In the genomic region with DNA sequence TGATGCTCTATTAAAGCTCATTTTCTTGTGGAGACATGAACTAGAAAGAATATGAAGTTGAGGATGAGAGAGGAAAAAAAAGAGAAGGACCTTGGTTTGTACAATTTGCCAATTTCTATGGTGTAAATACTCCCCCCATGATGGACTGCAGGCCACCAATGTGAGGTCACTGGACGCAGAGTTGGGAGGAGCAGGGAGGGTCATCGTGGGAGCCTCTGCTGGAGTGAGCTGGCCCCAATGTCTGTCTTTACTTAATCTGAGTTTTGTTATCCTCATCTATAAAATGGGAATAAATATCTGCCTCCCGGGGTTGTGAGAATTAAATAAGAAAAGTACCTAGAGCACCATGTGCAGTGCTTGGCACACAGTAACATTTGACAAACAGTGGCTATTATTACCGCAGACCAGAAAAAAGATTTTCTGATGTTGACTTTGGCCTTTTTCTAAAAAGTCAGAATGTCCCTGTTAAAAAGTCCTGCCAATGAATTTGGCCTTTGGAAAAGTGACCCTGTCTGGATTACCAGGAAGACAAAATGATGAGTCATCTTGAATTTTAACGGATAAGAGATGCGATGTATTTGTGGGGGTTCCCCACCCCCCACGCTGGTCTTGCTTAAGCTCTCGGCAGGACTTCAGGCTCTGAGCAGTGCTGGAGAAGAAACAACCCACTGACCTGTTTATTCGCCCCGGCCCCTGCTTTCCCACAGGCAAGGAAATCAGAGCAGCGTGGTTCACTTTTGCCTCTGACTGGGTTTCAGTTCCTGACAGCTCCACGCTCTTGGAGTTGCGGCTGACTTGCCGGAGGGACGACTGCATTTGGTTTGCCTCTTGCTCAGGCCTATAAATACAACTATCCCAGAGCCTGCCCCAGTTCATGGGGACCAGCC, we compare ENCODE assay signal across 12 cellular contexts. TPM values are rescaled to one million over a fixed set of nuclear protein-coding genes. Genes with fewer than 3 reads are reported as not detected.
A peak's percentile ranks its signal among the peaks of the same experiment; 100 is the strongest.
DNase-seq lines count a peak whose midpoint lies in the region; FAIRE-seq and TF ChIP-seq lines count a peak whose summit lies in the region.
"Had no signal": no experiment of that assay in that cellular context is flagged by ENCODE, and none has a peak within 500 bp of the region (broad histone marks: within the 10 kb centered on the region; RNA-seq: fewer than 3 reads in every experiment).

No MANE protein-coding gene starts in this region.

- peak overlapping the region; percentile 56 for H3K4me2 ChIP-seq in osteoblast (ENCODE audit: insufficient read depth, low read length)

- no peaks in the 10 kb centered on the region for H4K20me1 ChIP-seq in osteoblast (ENCODE audit: insufficient read depth, low read length)

- H3K4me1 ChIP-seq in SJSA1 (replicated peaks) (peaks cover 63% of the 10 kb centered on the region), osteoblast (ENCODE audit: insufficient read depth, low read length) (peaks cover 37% of the 10 kb centered on the region), small intestine (ENCODE audit: control insufficient read depth in 2 of 2, insufficient read depth in 1 of 2, low read depth in 1 of 2, low read length in 1 of 2) (no peaks in the 10 kb centered on the region)

- H3K27ac ChIP-seq in SJSA1 (peak overlapping the region; percentile 78), osteoblast (ENCODE audit: low read depth, low read length) (peak overlapping the region; percentile 70), small intestine (ENCODE audit: low read depth in 1 of 2, low read length in 1 of 2) (peak overlapping the region in 1 of 2 donors; percentile 71)

- H3K27me3 ChIP-seq in SJSA1 (replicated peaks) (no peaks in the 10 kb centered on the region), osteoblast (ENCODE audit: insufficient read depth, low read length) (no peaks in the 10 kb centered on the region), small intestine (ENCODE audit: control insufficient read depth in 2 of 2, insufficient read depth in 2 of 2, low read length in 2 of 2) (no peaks in the 10 kb centered on the region)

- FAIRE-seq in small intestine (lab: Jason Lieb, UNC) = no peak
- FAIRE-seq: D721Med had no signal

- H3K9me3 ChIP-seq in SJSA1 (replicated peaks) (no peaks in the 10 kb centered on the region), osteoblast (ENCODE audit: low read depth, low read length) (no peaks in the 10 kb centered on the region), small intestine (ENCODE audit: control insufficient read depth, low read depth) (no peaks in the 10 kb centered on the region)

- H3K79me2 ChIP-seq in osteoblast (ENCODE audit: insufficient read depth, low read length) = no peaks in the 10 kb centered on the region

- TF ChIP-seq CTCF in AG09309 (IDR thresholded peaks at IDR 0.05; ENCODE audit: control insufficient read depth, insufficient read depth, low read depth, low read length, missing control alignments) = no peak
- no peak for TF ChIP-seq CTCF in foreskin fibroblast (IDR thresholded peaks at IDR 0.05; ENCODE audit: low read depth, low read length)
- no peak for TF ChIP-seq CTCF in osteoblast (IDR thresholded peaks at IDR 0.05; ENCODE audit: extremely low read depth, low read depth, low read length)
- TF ChIP-seq CTCF in GM13976 (IDR thresholded peaks at IDR 0.05; ENCODE audit: borderline replicate concordance, control extremely low read depth, extremely low read depth, insufficient read depth, missing control alignments) = no peak

- DNase-seq in AG09309 (ENCODE audit: low read depth) (peak; percentile 74), SJSA1 (ENCODE audit: low read depth in 1 of 2, low spot score in 2 of 2) (peak; percentile 78 to 85), foreskin fibroblast (peak; percentile 82 to 89), osteoblast (ENCODE audit: insufficient read length, low spot score, missing footprints) (peak; percentile 96), small intestine (no peak), D341Med (ENCODE audit: low spot score) (no peak), GM13976 (ENCODE audit: low spot score) (no peak)
- DNase-seq in activated CD4-positive, alpha-beta T cell treated with anti-CD3 and anti-CD28 coated beads, Interleukin-2, amount 50 U/mL, for 1 hour = no peak
- DNase-seq: activated CD8-positive, alpha-beta T cell treated with anti-CD3 and anti-CD28 coated beads for 36 hours; NCI-H1694 treated with DMSO at 0.1 percent for 48 hours; stimulated activated naive CD4-positive, alpha-beta T cell had no signal

- H3K4me3 ChIP-seq in AG09309 (ENCODE audit: control insufficient read depth, low read depth, low read length) = no peak overlapping the region
- H3K4me3 ChIP-seq in SJSA1 = no peak overlapping the region
- H3K4me3 ChIP-seq in foreskin fibroblast (ENCODE audit: low read depth in 1 of 2, low read length in 2 of 2) = no peak overlapping the region
- peak overlapping the region; percentile 17 for H3K4me3 ChIP-seq in osteoblast (ENCODE audit: insufficient read depth, low read length)
- no peak overlapping the region for H3K4me3 ChIP-seq in small intestine (ENCODE audit: low read depth in 1 of 2, low read length in 2 of 2)

- in situ Hi-C loops in GM13976 (cut with MboI; ENCODE audit: low sequenced_read_pairs, unreplicated experiment) = no loop called here

- 57 to 82% (median 76%) methylated on average over 15 of the region's 15 CpGs for WGBS in small intestine, 3 donors

- peak overlapping the region; percentile 39 for H2AFZ ChIP-seq in osteoblast (ENCODE audit: low read length)

- H3K36me3 ChIP-seq in SJSA1 (no peaks in the 10 kb centered on the region), osteoblast (ENCODE audit: insufficient read depth, low read length) (no peaks in the 10 kb centered on the region), small intestine (ENCODE audit: control insufficient read depth in 2 of 2, insufficient read depth in 2 of 2, low read length in 2 of 2) (no peaks in the 10 kb centered on the region)

RNA-seq across cellular contexts. Expression of gene FOSL2, which starts 50.3 kb away (rescaled TPM):
- total RNA-seq in SJSA1 (2014; rRNA removed; shearing (Covaris generic)) = 28.8 and 44.7 TPM in 2 replicates
- total RNA-seq in osteoblast = 64.5 and 86.9 TPM in 2 replicates
- 10 to 100 TPM; 29.2 to 41.4 (median 40.0) TPM for polyA plus RNA-seq in small intestine

Comparison
In these comparisons a context has a peak if more than half of its experiments do, and no peak if none do; other contexts are left out.
1. DNase-seq: peak in AG09309 (single experiment), SJSA1 (2 of 2), foreskin fibroblast (2 of 2) and osteoblast (single experiment); none in small intestine (single experiment), D341Med (single experiment), activated CD4-positive, alpha-beta T cell treated with anti-CD3 and anti-CD28 coated beads, Interleukin-2, amount 50 U/mL, for 1 hour (single experiment) and GM13976 (single experiment).